Comparison of ENCODE assay signal across 12 cellular contexts in genomic region chr4:83128235-83128929, GRCh38. TPM values are rescaled to one million over a fixed set of nuclear protein-coding genes. Genes with fewer than 3 reads are reported as not detected.
DNase-seq lines count a peak whose midpoint lies in the region; ATAC-seq lines count a peak whose summit lies in the region.
"Had no signal": no experiment of that assay in that cellular context is flagged by ENCODE, and none has a peak within 500 bp of the region (broad histone marks: within the 10 kb centered on the region; RNA-seq: fewer than 3 reads in every experiment).

No MANE protein-coding gene starts in this region.

- no peaks in the 10 kb centered on the region for H3K36me3 ChIP-seq in HAP-1 (replicated peaks)
- H3K36me3 ChIP-seq: gastroesophageal sphincter had no signal

- peaks cover 5% of the 10 kb centered on the region for H3K27me3 Mint-ChIP-seq in activated T-helper 2 cell treated with anti-CD3 and anti-CD28 coated beads, Interferon-gamma antibody, Interleukin-2, Interleukin-4, amounts not matched to agents 10 μg/mL and 5 μg/mL and 100 μg/mL, durations not matched to agents 14 hours and 24 hours and 36 hours (ENCODE audit: low read depth)
- H3K27me3 Mint-ChIP-seq: activated B cell treated with CpG ODN at 0.5 μM for 24 hours; activated naive CD8-positive, alpha-beta T cell had no signal

- H3K4me3 ChIP-seq in skeletal muscle cell (ENCODE audit: low read depth, low read length) (no peak overlapping the region), HAP-1 (no peak overlapping the region)
- H3K4me3 ChIP-seq: gastroesophageal sphincter had no signal

- H3K9me3 Mint-ChIP-seq in activated T-helper 2 cell treated with anti-CD3 and anti-CD28 coated beads, Interferon-gamma antibody, Interleukin-2, Interleukin-4, amounts not matched to agents 10 μg/mL and 5 μg/mL and 100 μg/mL, durations not matched to agents 14 hours and 24 hours and 36 hours = peaks cover 4% of the 10 kb centered on the region

- DNase-seq in GM04504 (ENCODE audit: low read depth) = peak; percentile 84
- peak; percentile 37 for DNase-seq in OCI-M1 (lab: John Stamatoyannopoulos, UW)
- DNase-seq in dedifferentiated amniotic fluid mesenchymal stem cell (ENCODE audit: extremely low spot score) = peak; percentile 46
- DNase-seq in skeletal muscle cell (ENCODE audit: low read depth) = peak; percentile 61
- DNase-seq in HAP-1 (ENCODE audit: low spot score in 2 of 2) = no peak
- no peak for DNase-seq in NCI-H2081 treated with DMSO at 0.1 percent for 48 hours (lab: John Stamatoyannopoulos, UW)
- DNase-seq in activated T-helper 2 cell treated with anti-CD3 and anti-CD28 coated beads, Interferon-gamma antibody, Interleukin-2, Interleukin-4, amounts not matched to agents 10 μg/mL and 5 μg/mL and 100 μg/mL, durations not matched to agents 14 hours and 24 hours and 36 hours (ENCODE audit: low spot score) = no peak
- DNase-seq: activated B cell treated with CpG ODN at 0.5 μM for 24 hours, substantia nigra had no signal

- intact Hi-C loops in activated T-helper 2 cell treated with anti-CD3 and anti-CD28 coated beads, Interferon-gamma antibody, Interleukin-2, Interleukin-4, amounts not matched to agents 10 μg/mL and 5 μg/mL and 100 μg/mL, durations not matched to agents 14 hours and 24 hours and 36 hours (cut with micrococcal nuclease) = loop anchor here (5.0 kb wide), 1 partner anchor 104 kb away; no protein-coding TSS in a partner anchor

- no peak for ATAC-seq in GM21390 (IDR thresholded peaks at IDR 0.05; ENCODE audit: unreplicated experiment)
- ATAC-seq: gastroesophageal sphincter had no signal

- no peaks in the 10 kb centered on the region for H3K9me3 ChIP-seq in HAP-1
- H3K9me3 ChIP-seq: gastroesophageal sphincter had no signal

- H3K36me3 Mint-ChIP-seq in activated T-helper 2 cell treated with anti-CD3 and anti-CD28 coated beads, Interferon-gamma antibody, Interleukin-2, Interleukin-4, amounts not matched to agents 10 μg/mL and 5 μg/mL and 100 μg/mL, durations not matched to agents 14 hours and 24 hours and 36 hours (ENCODE audit: low read depth) = peaks cover 7% of the 10 kb centered on the region

- H3K4me3 Mint-ChIP-seq in activated T-helper 2 cell treated with anti-CD3 and anti-CD28 coated beads, Interferon-gamma antibody, Interleukin-2, Interleukin-4, amounts not matched to agents 10 μg/mL and 5 μg/mL and 100 μg/mL, durations not matched to agents 14 hours and 24 hours and 36 hours (ENCODE audit: low read depth) = no peak overlapping the region
- H3K4me3 Mint-ChIP-seq: activated B cell treated with CpG ODN at 0.5 μM for 24 hours; activated naive CD8-positive, alpha-beta T cell had no signal

- in situ Hi-C loops in HAP-1 (cut with MboI; ENCODE audit: low sequenced_read_pairs) = no loop called here

- no peak overlapping the region for H3K27ac Mint-ChIP-seq in activated T-helper 2 cell treated with anti-CD3 and anti-CD28 coated beads, Interferon-gamma antibody, Interleukin-2, Interleukin-4, amounts not matched to agents 10 μg/mL and 5 μg/mL and 100 μg/mL, durations not matched to agents 14 hours and 24 hours and 36 hours
- H3K27ac Mint-ChIP-seq: activated B cell treated with CpG ODN at 0.5 μM for 24 hours; activated naive CD8-positive, alpha-beta T cell had no signal

- no peaks in the 10 kb centered on the region for H3K27me3 ChIP-seq in HAP-1 (ENCODE audit: low read depth)
- H3K27me3 ChIP-seq: gastroesophageal sphincter had no signal

- no peaks in the 10 kb centered on the region for H3K4me1 ChIP-seq in HAP-1
- H3K4me1 ChIP-seq: gastroesophageal sphincter had no signal

- H3K4me1 Mint-ChIP-seq in activated T-helper 2 cell treated with anti-CD3 and anti-CD28 coated beads, Interferon-gamma antibody, Interleukin-2, Interleukin-4, amounts not matched to agents 10 μg/mL and 5 μg/mL and 100 μg/mL, durations not matched to agents 14 hours and 24 hours and 36 hours (ENCODE audit: low read depth) = peaks cover 16% of the 10 kb centered on the region

RNA-seq across cellular contexts. Expression of gene PLAC8, which starts 13.9 kb away (rescaled TPM):
- total RNA-seq in activated T-helper 2 cell treated with anti-CD3 and anti-CD28 coated beads, Interferon-gamma antibody, Interleukin-2, Interleukin-4, amounts not matched to agents 10 μg/mL and 5 μg/mL and 100 μg/mL, durations not matched to agents 14 hours and 24 hours and 36 hours = 31.5 and 41.8 TPM in 2 replicates

Comparison
In these comparisons a context has a peak if more than half of its experiments do, and no peak if none do; other contexts are left out.
1. DNase-seq: peak in GM04504 (single experiment), OCI-M1 (single experiment), dedifferentiated amniotic fluid mesenchymal stem cell (single experiment) and skeletal muscle cell (single experiment); none in HAP-1 (0 of 2), NCI-H2081 treated with DMSO at 0.1 percent for 48 hours (single experiment) and activated T-helper 2 cell treated with anti-CD3 and anti-CD28 coated beads, Interferon-gamma antibody, Interleukin-2, Interleukin-4, amounts not matched to agents 10 μg/mL and 5 μg/mL and 100 μg/mL, durations not matched to agents 14 hours and 24 hours and 36 hours (single experiment).